Comparison of ENCODE assay signal across 35 cellular contexts in the genomic region with DNA sequence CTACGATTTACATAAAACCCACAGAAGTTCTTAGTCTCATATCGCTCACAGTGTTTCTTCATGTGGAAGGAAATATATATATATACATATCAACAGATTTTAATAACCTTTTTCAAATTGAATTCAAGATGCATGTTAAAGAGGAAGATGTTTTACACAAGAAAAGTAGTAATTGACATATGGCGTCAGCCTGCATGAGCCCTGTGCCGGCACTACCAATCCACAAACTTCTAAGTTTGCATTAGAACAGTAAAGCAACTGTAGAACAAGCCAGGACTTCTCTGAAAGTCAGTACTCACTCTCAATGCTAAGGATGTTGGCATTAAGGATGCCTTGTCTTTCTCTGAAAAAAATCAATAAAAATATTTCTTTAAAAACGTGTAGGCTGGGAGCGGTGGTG.
"Had no signal": no experiment of that assay in that cellular context is flagged by ENCODE, and none has a peak within 500 bp of the region (broad histone marks: within the 10 kb centered on the region; RNA-seq: fewer than 3 reads in every experiment).

No MANE protein-coding gene starts in this region.

- H3K27me3 Mint-ChIP-seq: activated CD4-positive, alpha-beta memory T cell treated with anti-CD3 and anti-CD28 coated beads for 36 hours; activated CD4-positive, alpha-beta T cell treated with anti-CD3 and anti-CD28 coated beads for 36 hours; activated CD4-positive, alpha-beta T cell treated with anti-CD3 and anti-CD28 coated beads, Interleukin-2, amount 10 ng/mL, durations not matched to agents 7 days and 5 days; activated CD8-positive, alpha-beta T cell treated with anti-CD3 and anti-CD28 coated beads for 36 hours; activated naive CD8-positive, alpha-beta T cell treated with anti-CD3 and anti-CD28 coated beads for 36 hours; activated T-helper 17 cell treated with anti-CD3 and anti-CD28 coated beads, Interleukin-2, amount 50 U/mL, for 72 hours had no signal

- H3K4me1 ChIP-seq: adrenal gland, body of pancreas, breast epithelium had no signal

- H3K36me3 ChIP-seq: adrenal gland, brain microvascular endothelial cell, breast epithelium had no signal

- H3K4me1 Mint-ChIP-seq: activated CD4-positive, alpha-beta T cell treated with anti-CD3 and anti-CD28 coated beads for 36 hours; activated CD4-positive, alpha-beta T cell treated with anti-CD3 and anti-CD28 coated beads, Interleukin-2, amount 10 ng/mL, durations not matched to agents 7 days and 5 days; activated naive CD8-positive, alpha-beta T cell treated with anti-CD3 and anti-CD28 coated beads for 36 hours; activated T-helper 17 cell treated with anti-CD3 and anti-CD28 coated beads, Interleukin-2, amount 50 U/mL, for 72 hours had no signal

- H3K9me3 ChIP-seq: adrenal gland, body of pancreas, breast epithelium had no signal

- H3K4me3 Mint-ChIP-seq: activated CD4-positive, alpha-beta memory T cell treated with anti-CD3 and anti-CD28 coated beads for 36 hours; activated CD4-positive, alpha-beta T cell treated with anti-CD3 and anti-CD28 coated beads for 36 hours; activated CD4-positive, alpha-beta T cell treated with anti-CD3 and anti-CD28 coated beads, Interleukin-2, amount 10 ng/mL, durations not matched to agents 7 days and 5 days; activated CD8-positive, alpha-beta T cell treated with anti-CD3 and anti-CD28 coated beads for 36 hours; activated naive CD4-positive, alpha-beta T cell treated with anti-CD3 and anti-CD28 coated beads for 36 hours; activated naive CD8-positive, alpha-beta T cell treated with anti-CD3 and anti-CD28 coated beads for 36 hours; activated T-cell treated with anti-CD3 and anti-CD28 coated beads, Interleukin-2, amount 50 U/mL, for 4 hours; activated T-cell treated with anti-CD3 and anti-CD28 coated beads, Interleukin-2, amount 50 U/mL, for 72 hours; activated T-helper 1 cell treated with anti-CD3 and anti-CD28 coated beads, Interleukin-12 subunit alpha, Interleukin-12 subunit beta, Interleukin-2, Interleukin-4 antibody, amounts not matched to agents 30 ng/mL and 10 ng/mL and 1 ng/mL, durations not matched to agents 14 hours and 24 hours and 36 hours; activated T-helper 17 cell treated with anti-CD3 and anti-CD28 coated beads, Interleukin-2, amount 50 U/mL, for 72 hours; T-helper 1 cell treated with Interleukin-12 subunit alpha and Interleukin-12 subunit beta and Interleukin-4 antibody, amounts not matched to agents 30 μg/mL and 1 μg/mL, for 36 hours; T-helper 2 cell treated with Interferon-gamma antibody and Interleukin-4, amounts not matched to agents 5 μg/mL and 100 μg/mL, for 36 hours had no signal

- H3K27ac Mint-ChIP-seq: activated CD4-positive, alpha-beta memory T cell treated with anti-CD3 and anti-CD28 coated beads for 36 hours; activated CD4-positive, alpha-beta T cell treated with anti-CD3 and anti-CD28 coated beads for 36 hours; activated CD4-positive, alpha-beta T cell treated with anti-CD3 and anti-CD28 coated beads, Interleukin-2, amount 10 ng/mL, durations not matched to agents 7 days and 5 days; activated CD8-positive, alpha-beta T cell treated with anti-CD3 and anti-CD28 coated beads for 36 hours; activated naive CD4-positive, alpha-beta T cell treated with anti-CD3 and anti-CD28 coated beads for 36 hours; activated naive CD4-positive, alpha-beta T cell treated with anti-CD3 and anti-CD28 coated beads, Interleukin-2, amount 50 U/mL, for 72 hours; activated naive CD8-positive, alpha-beta T cell treated with anti-CD3 and anti-CD28 coated beads for 36 hours; activated T-cell treated with anti-CD3 and anti-CD28 coated beads, Interleukin-2, amount 50 U/mL, for 72 hours; activated T-helper 1 cell treated with anti-CD3 and anti-CD28 coated beads, Interleukin-12 subunit alpha, Interleukin-12 subunit beta, Interleukin-2, Interleukin-4 antibody, amounts not matched to agents 30 ng/mL and 10 ng/mL and 1 ng/mL, durations not matched to agents 14 hours and 24 hours and 36 hours; activated T-helper 17 cell treated with anti-CD3 and anti-CD28 coated beads, Interleukin-2, amount 50 U/mL, for 72 hours; T-helper 1 cell treated with Interleukin-12 subunit alpha and Interleukin-12 subunit beta and Interleukin-4 antibody, amounts not matched to agents 30 μg/mL and 1 μg/mL, for 36 hours; T-helper 2 cell treated with Interferon-gamma antibody and Interleukin-4, amounts not matched to agents 5 μg/mL and 100 μg/mL, for 36 hours had no signal

- H3K36me3 Mint-ChIP-seq: activated CD4-positive, alpha-beta memory T cell treated with anti-CD3 and anti-CD28 coated beads for 36 hours; activated naive CD4-positive, alpha-beta T cell treated with anti-CD3 and anti-CD28 coated beads, Interleukin-2, amount 50 U/mL, for 72 hours; activated naive CD8-positive, alpha-beta T cell treated with anti-CD3 and anti-CD28 coated beads for 36 hours had no signal

- H3K27ac ChIP-seq: adrenal gland, body of pancreas, brain microvascular endothelial cell, breast epithelium, VCaP had no signal

- ATAC-seq: activated CD4-positive, alpha-beta T cell treated with anti-CD3 and anti-CD28 coated beads for 36 hours; activated CD4-positive, CD25-positive, alpha-beta regulatory T cell treated with anti-CD3 and anti-CD28 coated beads, Interleukin-2, amount 50 U/mL, for 24 hours; activated CD8-positive, alpha-beta T cell treated with anti-CD3 and anti-CD28 coated beads for 36 hours; activated naive CD4-positive, alpha-beta T cell treated with anti-CD3 and anti-CD28 coated beads, Interleukin-2, amount 50 U/mL, for 72 hours; activated T-cell treated with anti-CD3 and anti-CD28 coated beads, Interleukin-2, amount 50 U/mL, for 4 hours; activated T-cell treated with anti-CD3 and anti-CD28 coated beads, Interleukin-2, amount 50 U/mL, for 72 hours; activated T-helper 17 cell treated with anti-CD3 and anti-CD28 coated beads, Interleukin-2, amount 50 U/mL, for 72 hours; body of pancreas had no signal

- DNase-seq: activated CD4-positive, alpha-beta memory T cell treated with anti-CD3 and anti-CD28 coated beads for 36 hours; activated CD4-positive, alpha-beta T cell treated with anti-CD3 and anti-CD28 coated beads for 1 hour; activated CD4-positive, alpha-beta T cell treated with anti-CD3 and anti-CD28 coated beads for 36 hours; activated CD4-positive, alpha-beta T cell treated with anti-CD3 and anti-CD28 coated beads for 48 hours; activated CD4-positive, alpha-beta T cell treated with anti-CD3 and anti-CD28 coated beads, Interleukin-2, amount 10 ng/mL, durations not matched to agents 7 days and 5 days; activated CD4-positive, CD25-positive, alpha-beta regulatory T cell; activated CD8-positive, alpha-beta memory T cell treated with anti-CD3 and anti-CD28 coated beads, Interleukin-2, amount 50 U/mL, for 4 hours; activated CD8-positive, alpha-beta T cell treated with anti-CD3 and anti-CD28 coated beads for 36 hours; activated effector memory CD4-positive, alpha-beta T cell treated with anti-CD3 and anti-CD28 coated beads, Interleukin-2, amount 50 U/mL, for 16 hours; activated gamma-delta T cell treated with Interleukin-2 at 50 U/mL for 16 hours; activated naive CD4-positive, alpha-beta T cell; activated naive CD4-positive, alpha-beta T cell treated with anti-CD3 and anti-CD28 coated beads for 36 hours; activated naive CD4-positive, alpha-beta T cell treated with anti-CD3 and anti-CD28 coated beads, Interleukin-2, amount 50 U/mL, for 16 hours; activated naive CD8-positive, alpha-beta T cell treated with anti-CD3 and anti-CD28 coated beads for 36 hours; activated T-cell treated with anti-CD3 and anti-CD28 coated beads for 4 hours; activated T-cell treated with anti-CD3 and anti-CD28 coated beads, Interleukin-2, amount 50 U/mL, for 1 hour; activated T-cell treated with anti-CD3 and anti-CD28 coated beads, Interleukin-2, amount 50 U/mL, for 4 hours; activated T-cell treated with anti-CD3 and anti-CD28 coated beads, Interleukin-2, amount 50 U/mL, for 72 hours; adrenal gland; amniotic stem cell; aorta; body of pancreas; brain microvascular endothelial cell; central memory CD4-positive, alpha-beta T cell; T-helper 1 cell; T-helper 2 cell; T-helper 9 cell had no signal

- H3K27me3 ChIP-seq: adrenal gland, body of pancreas, brain microvascular endothelial cell, breast epithelium had no signal

- H3K9me3 Mint-ChIP-seq: activated CD4-positive, alpha-beta memory T cell treated with anti-CD3 and anti-CD28 coated beads for 36 hours; activated CD4-positive, alpha-beta T cell treated with anti-CD3 and anti-CD28 coated beads, Interleukin-2, amount 10 ng/mL, durations not matched to agents 7 days and 5 days; activated CD8-positive, alpha-beta T cell treated with anti-CD3 and anti-CD28 coated beads for 36 hours; activated naive CD4-positive, alpha-beta T cell treated with anti-CD3 and anti-CD28 coated beads, Interleukin-2, amount 50 U/mL, for 72 hours; activated naive CD8-positive, alpha-beta T cell treated with anti-CD3 and anti-CD28 coated beads for 36 hours; activated T-cell treated with anti-CD3 and anti-CD28 coated beads, Interleukin-2, amount 50 U/mL, for 4 hours; activated T-cell treated with anti-CD3 and anti-CD28 coated beads, Interleukin-2, amount 50 U/mL, for 72 hours; activated T-helper 1 cell treated with anti-CD3 and anti-CD28 coated beads, Interleukin-12 subunit alpha, Interleukin-12 subunit beta, Interleukin-2, Interleukin-4 antibody, amounts not matched to agents 30 ng/mL and 10 ng/mL and 1 ng/mL, durations not matched to agents 14 hours and 24 hours and 36 hours; activated T-helper 17 cell treated with anti-CD3 and anti-CD28 coated beads, Interleukin-2, amount 50 U/mL, for 72 hours; T-helper 1 cell treated with Interleukin-12 subunit alpha and Interleukin-12 subunit beta and Interleukin-4 antibody, amounts not matched to agents 30 μg/mL and 1 μg/mL, for 36 hours; T-helper 2 cell treated with Interferon-gamma antibody and Interleukin-4, amounts not matched to agents 5 μg/mL and 100 μg/mL, for 36 hours had no signal

- H3K4me3 ChIP-seq: adrenal gland, body of pancreas, breast epithelium had no signal
